28 cellular contexts compared by ENCODE assay signal in the genomic region with DNA sequence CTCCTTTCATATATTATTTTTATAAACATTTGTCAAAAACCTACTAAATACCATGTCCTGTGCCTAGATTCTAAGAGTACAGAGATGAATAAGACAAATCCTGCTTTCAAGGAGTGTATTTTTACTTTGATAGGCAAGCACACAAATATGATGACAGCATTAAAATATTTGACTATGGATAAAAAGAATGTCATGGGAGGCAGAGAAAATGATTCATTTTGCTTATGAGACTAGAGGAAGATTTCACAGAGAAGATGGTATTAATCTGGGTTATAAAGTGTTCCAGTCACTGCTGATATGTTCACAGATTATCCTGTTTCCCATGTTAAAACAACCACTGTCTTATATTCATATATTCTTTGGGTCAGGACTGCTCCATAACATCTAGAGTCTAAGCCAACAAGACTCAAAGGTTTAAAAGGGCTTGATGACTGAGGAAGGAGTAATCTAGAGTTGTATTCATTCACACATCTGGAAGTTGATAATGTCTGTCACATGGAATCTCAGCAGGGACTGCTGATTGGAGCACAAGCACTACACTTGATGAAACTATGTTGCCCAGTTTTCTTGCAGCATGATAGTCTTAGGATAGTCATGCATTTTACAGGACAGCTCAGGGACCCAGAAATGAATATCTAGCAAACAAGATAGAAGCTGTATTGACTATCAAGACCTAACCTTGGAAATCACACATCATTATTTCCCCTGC.
A peak's percentile ranks its signal among the peaks of the same experiment; 100 is the strongest.
DNase-seq lines count a peak whose midpoint lies in the region; TF ChIP-seq lines count a peak whose summit lies in the region.
"Had no signal": no experiment of that assay in that cellular context is flagged by ENCODE, and none has a peak within 500 bp of the region (broad histone marks: within the 10 kb centered on the region; RNA-seq: fewer than 3 reads in every experiment).

No MANE protein-coding gene starts in this region.

- H3K4me1 ChIP-seq in SK-N-SH (ENCODE audit: control insufficient read depth in 1 of 2, insufficient read depth in 2 of 2, low read depth in 1 of 2, low read length in 1 of 2) (no peaks in the 10 kb centered on the region), skeletal muscle satellite cell (ENCODE audit: control insufficient read depth, insufficient read depth, low read length) (peaks cover 8% of the 10 kb centered on the region), trophoblast cell (ENCODE audit: control insufficient read depth in 1 of 2, insufficient read depth in 2 of 2, low read length in 2 of 2) (no peaks in the 10 kb centered on the region)
- H3K4me1 ChIP-seq: body of pancreas, left ventricle myocardium inferior, prostate gland, thyroid gland had no signal

- H3K23ac ChIP-seq in trophoblast cell (ENCODE audit: low read length) = no peak overlapping the region

- H3K27ac ChIP-seq in SK-N-SH (ENCODE audit: low read depth in 2 of 2, low read length in 1 of 2) (peak overlapping the region; percentile 24 to 71; a peak in 3 of 4 replicates), trophoblast cell (ENCODE audit: low read depth, low read length) (no peak overlapping the region)
- H3K27ac ChIP-seq: body of pancreas, KMS-11, left ventricle myocardium inferior, neutrophil, prostate gland, thyroid gland had no signal

- no peaks in the 10 kb centered on the region for H3K9me2 ChIP-seq in SK-N-SH

- H3K79me2 ChIP-seq in SK-N-SH (ENCODE audit: insufficient read depth) (no peaks in the 10 kb centered on the region), trophoblast cell (ENCODE audit: control insufficient read depth, insufficient read depth, low read length, poor library complexity) (no peaks in the 10 kb centered on the region)

- no peak overlapping the region for H3K4me3 ChIP-seq in SK-N-SH (ENCODE audit: low read depth in 2 of 2, low read length in 1 of 2)
- H3K4me3 ChIP-seq in fibroblast of pulmonary artery (replicated peaks; ENCODE audit: low read depth, low read length) = no peak overlapping the region
- no peak overlapping the region for H3K4me3 ChIP-seq in skeletal muscle satellite cell (ENCODE audit: low read length)
- H3K4me3 ChIP-seq in trophoblast cell (ENCODE audit: low read depth, low read length) = no peak overlapping the region
- H3K4me3 ChIP-seq: body of pancreas, left ventricle myocardium inferior, prostate gland, thyroid gland had no signal

- H2BK120ac ChIP-seq in trophoblast cell (ENCODE audit: insufficient read depth, low read length, poor library complexity) = no peak overlapping the region

- peaks cover 15% of the 10 kb centered on the region for H3F3A ChIP-seq in SK-N-SH (replicated peaks; ENCODE audit: insufficient read depth)

- no peak overlapping the region for H3K4ac ChIP-seq in trophoblast cell (ENCODE audit: low read depth, low read length)

- peaks cover 20% of the 10 kb centered on the region for H3K9me3 Mint-ChIP-seq in T-helper 2 cell treated with Interferon-gamma antibody and Interleukin-4, amounts not matched to agents 5 μg/mL and 100 μg/mL, for 36 hours

- TF ChIP-seq CTCF in SK-N-SH (IDR thresholded peaks at IDR 0.05) (no peak), fibroblast of pulmonary artery (IDR thresholded peaks at IDR 0.05; ENCODE audit: low read length, missing control alignments) (no peak)

- no peak overlapping the region for H2AK5ac ChIP-seq in trophoblast cell (ENCODE audit: low read length)

- no peak for TF ChIP-seq RAD21 in SK-N-SH (IDR thresholded peaks at IDR 0.05; ENCODE audit: low read length)

- H3K27me3 ChIP-seq in SK-N-SH (ENCODE audit: insufficient read depth) (no peaks in the 10 kb centered on the region), skeletal muscle satellite cell (ENCODE audit: control insufficient read depth, insufficient read depth, low read length) (no peaks in the 10 kb centered on the region), trophoblast cell (ENCODE audit: insufficient read depth, low read length) (no peaks in the 10 kb centered on the region)
- H3K27me3 ChIP-seq: body of pancreas, neutrophil, thyroid gland had no signal

- CTCF ChIA-PET in SK-N-SH (lab: Yijun Ruan, JAX) = interaction anchor here (0.6 kb wide), 1 partner anchor 153 kb away, joined by 3 read pairs; no protein-coding TSS in a partner anchor

- peaks cover 36% of the 10 kb centered on the region for H3K36me3 Mint-ChIP-seq in T-helper 2 cell treated with Interferon-gamma antibody and Interleukin-4, amounts not matched to agents 5 μg/mL and 100 μg/mL, for 36 hours (ENCODE audit: low read depth)
- H3K36me3 Mint-ChIP-seq: CD14-positive monocyte, mesothelial cell of epicardium, naive B cell had no signal

- no peaks in the 10 kb centered on the region for H3K79me1 ChIP-seq in trophoblast cell (ENCODE audit: low read length)

- no peak overlapping the region for H3K14ac ChIP-seq in trophoblast cell (ENCODE audit: low read length)

- H3K27ac Mint-ChIP-seq in T-helper 2 cell treated with Interferon-gamma antibody and Interleukin-4, amounts not matched to agents 5 μg/mL and 100 μg/mL, for 36 hours = no peak overlapping the region
- H3K27ac Mint-ChIP-seq: mesothelial cell of epicardium, naive B cell had no signal

- H3K9me3 ChIP-seq in SK-N-SH (no peaks in the 10 kb centered on the region), skeletal muscle satellite cell (replicated peaks; ENCODE audit: low read length) (no peaks in the 10 kb centered on the region), trophoblast cell (ENCODE audit: insufficient read depth, low read depth, low read length) (no peaks in the 10 kb centered on the region)
- H3K9me3 ChIP-seq: body of pancreas, neutrophil, prostate gland, thyroid gland had no signal

- no peaks in the 10 kb centered on the region for H3K36me3 ChIP-seq in SK-N-SH (replicated peaks in 1 of 2; ENCODE audit: control insufficient read depth in 1 of 2, insufficient read depth in 2 of 2, low read length in 1 of 2)
- no peaks in the 10 kb centered on the region for H3K36me3 ChIP-seq in skeletal muscle satellite cell (ENCODE audit: insufficient read depth, low read length)
- no peaks in the 10 kb centered on the region for H3K36me3 ChIP-seq in trophoblast cell (ENCODE audit: control insufficient read depth in 1 of 2, insufficient read depth in 2 of 2, low read length in 2 of 2)
- H3K36me3 ChIP-seq: left ventricle myocardium inferior, neutrophil, prostate gland, thyroid gland had no signal

- no peak overlapping the region for H3K4me3 Mint-ChIP-seq in T-helper 2 cell treated with Interferon-gamma antibody and Interleukin-4, amounts not matched to agents 5 μg/mL and 100 μg/mL, for 36 hours
- H3K4me3 Mint-ChIP-seq: CD14-positive monocyte, mesothelial cell of epicardium, naive B cell had no signal

- H2BK12ac ChIP-seq in trophoblast cell (ENCODE audit: low read length) = no peak overlapping the region

- H3K9ac ChIP-seq in SK-N-SH (no peak overlapping the region), skeletal muscle satellite cell (ENCODE audit: low read depth, low read length) (no peak overlapping the region), trophoblast cell (ENCODE audit: low read length) (no peak overlapping the region)
- H3K9ac ChIP-seq: KMS-11 had no signal

- H2BK5ac ChIP-seq in trophoblast cell (ENCODE audit: low read depth, low read length, poor library complexity) = no peak overlapping the region

- TF ChIP-seq EP300 in SK-N-SH (IDR thresholded peaks at IDR 0.05; ENCODE audit: borderline replicate concordance in 1 of 2, low read depth in 1 of 2, low read length in 1 of 2) = 0 out of 4 replicates have a peak, but pooled peaks of 1 of the 2 experiments have one; percentile 27

- no peaks in the 10 kb centered on the region for H3K27me3 Mint-ChIP-seq in T-helper 2 cell treated with Interferon-gamma antibody and Interleukin-4, amounts not matched to agents 5 μg/mL and 100 μg/mL, for 36 hours (ENCODE audit: low read depth)
- H3K27me3 Mint-ChIP-seq: naive B cell had no signal

- no peak overlapping the region for H4K8ac ChIP-seq in trophoblast cell (ENCODE audit: low read depth, low read length)

- H4K91ac ChIP-seq in trophoblast cell (ENCODE audit: low read depth, low read length) = no peak overlapping the region

- no peaks in the 10 kb centered on the region for H4K20me1 ChIP-seq in SK-N-SH (ENCODE audit: insufficient read depth)

- peak overlapping the region; percentile 11; the same call in 1 of the 2 replicates for H3K4me2 ChIP-seq in SK-N-SH
- H3K4me2 ChIP-seq in skeletal muscle satellite cell (ENCODE audit: low read length) = peak overlapping the region; percentile 2
- H3K4me2 ChIP-seq in trophoblast cell (ENCODE audit: low read length) = no peak overlapping the region
- H3K4me2 ChIP-seq: KMS-11 had no signal

- no peak overlapping the region for H3K18ac ChIP-seq in trophoblast cell (ENCODE audit: low read length)

- POLR2A ChIA-PET in SK-N-SH (lab: Yijun Ruan, JAX) = no interaction called here

- H2AFZ ChIP-seq in SK-N-SH (ENCODE audit: low read depth) (no peak overlapping the region), trophoblast cell (ENCODE audit: insufficient read depth, low read length, poor library complexity) (no peak overlapping the region)

- peaks cover 25% of the 10 kb centered on the region for H3K4me1 Mint-ChIP-seq in T-helper 2 cell treated with Interferon-gamma antibody and Interleukin-4, amounts not matched to agents 5 μg/mL and 100 μg/mL, for 36 hours (ENCODE audit: low read depth)
- H3K4me1 Mint-ChIP-seq: CD14-positive monocyte, mesothelial cell of epicardium, naive B cell had no signal

- H4K12ac ChIP-seq in trophoblast cell (ENCODE audit: low read depth, low read length) = no peak overlapping the region

- peak; percentile 45 for DNase-seq in EL
- no peak for DNase-seq in SK-N-SH
- peak; percentile 14 for DNase-seq in fibroblast of pulmonary artery (ENCODE audit: low read depth)
- no peak for DNase-seq in trophoblast cell
- DNase-seq in T-helper 2 cell treated with Interferon-gamma antibody and Interleukin-4, amounts not matched to agents 5 μg/mL and 100 μg/mL, for 36 hours (ENCODE audit: low spot score) = no peak
- DNase-seq in NCI-H2196 (lab: John Stamatoyannopoulos, UW; ENCODE audit: unreplicated experiment) = no peak
- DNase-seq: activated CD4-positive, alpha-beta T cell treated with anti-CD3 and anti-CD28 coated beads, Interleukin-2, amount 50 U/mL, for 1 hour; activated CD4-positive, CD25-positive, alpha-beta regulatory T cell; activated T-cell treated with anti-CD3 and anti-CD28 coated beads, Interleukin-2, amount 50 U/mL, for 48 hours; body of pancreas; DND-41; glutamatergic neuron; GOT3; left ventricle myocardium inferior; MM.1S; naive B cell; NCI-H1105 treated with DMSO at 0.1 percent for 48 hours; NCI-H187 treated with DMSO at 0.1 percent for 48 hours; NCI-H2171 treated with DMSO at 0.1 percent for 48 hours; NCI-H524; stimulated activated CD4-positive, alpha-beta T cell treated with anti-CD3 and anti-CD28 coated beads, Interleukin-4, amount 100 ng/mL, for 24 hours; thyroid gland had no signal

TF ChIP-seq in SK-N-SH, 30 proteins besides CTCF, POLR2A, EP300 and RAD21 (continues in another document):
- TF ChIP-seq TCF12 (IDR thresholded peaks at IDR 0.05) = peak; percentile 57

Comparison
In these comparisons a context has a peak if more than half of its experiments do, and no peak if none do; other contexts are left out.
1. DNase-seq: peak in EL (single experiment) and fibroblast of pulmonary artery (single experiment); none in SK-N-SH (single experiment), trophoblast cell (0 of 2), T-helper 2 cell treated with Interferon-gamma antibody and Interleukin-4, amounts not matched to agents 5 μg/mL and 100 μg/mL, for 36 hours (single experiment) and NCI-H2196 (single experiment).